23 cellular contexts compared by ENCODE assay signal in genomic region chr2:220396287-220396686, GRCh38.
A peak's percentile ranks its signal among the peaks of the same experiment; 100 is the strongest.
DNase-seq lines count a peak whose midpoint lies in the region; ATAC-seq, FAIRE-seq and TF ChIP-seq lines count a peak whose summit lies in the region.
"Had no signal": no experiment of that assay in that cellular context is flagged by ENCODE, and none has a peak within 500 bp of the region (broad histone marks: within the 10 kb centered on the region; RNA-seq: fewer than 3 reads in every experiment).

No MANE protein-coding gene starts in this region.

- H3K36me3 Mint-ChIP-seq in activated CD8-positive, alpha-beta T cell treated with anti-CD3 and anti-CD28 coated beads for 36 hours (ENCODE audit: low read depth): no peaks in the 10 kb centered on the region
- H3K36me3 Mint-ChIP-seq: activated naive CD4-positive, alpha-beta T cell treated with anti-CD3 and anti-CD28 coated beads, Interleukin-2, amount 50 U/mL, for 72 hours had no signal

- H3K4me1 ChIP-seq in right cardiac atrium (ENCODE audit: control insufficient read depth, insufficient read depth, low read length): no peaks in the 10 kb centered on the region
- H3K4me1 ChIP-seq in small intestine (ENCODE audit: control insufficient read depth in 2 of 2, insufficient read depth in 1 of 2, low read depth in 1 of 2, low read length in 1 of 2): no peaks in the 10 kb centered on the region
- H3K4me1 ChIP-seq: esophagus muscularis mucosa, neural progenitor cell, upper lobe of right lung had no signal

- DNase-seq in AG08395 (ENCODE audit: low spot score): peak; percentile 10
- peak; percentile 38 for DNase-seq in LHCN-M2 (ENCODE audit: low read depth)
- peak; percentile 29 for DNase-seq in bronchial epithelial cell (ENCODE audit: low read depth)
- no peak for DNase-seq in right cardiac atrium
- DNase-seq in stimulated activated naive CD8-positive, alpha-beta T cell treated with anti-CD3 and anti-CD28 coated beads, Interleukin-15, Interleukin-2, amounts not matched to agents 100 U/mL and 50 U/mL, for 24 hours: no peak
- no peak for DNase-seq in small intestine
- no peak for DNase-seq in activated CD8-positive, alpha-beta T cell treated with anti-CD3 and anti-CD28 coated beads for 36 hours
- DNase-seq: activated CD8-positive, alpha-beta T cell treated with anti-CD3 and anti-CD28 coated beads, Interleukin-2, amount 10 ng/mL, durations not matched to agents 7 days and 5 days; activated T-cell treated with anti-CD3 and anti-CD28 coated beads, Interleukin-2, amount 50 U/mL, for 72 hours; caudate nucleus; H9; midbrain; NCI-H1930; NCI-H510A; retina; stimulated activated naive CD4-positive, alpha-beta T cell treated with Interleukin-2 at 50 U/mL for 16 hours; upper lobe of right lung had no signal

- H3K27ac ChIP-seq in right cardiac atrium (ENCODE audit: low read length): no peak overlapping the region
- no peak overlapping the region for H3K27ac ChIP-seq in small intestine (ENCODE audit: low read depth in 1 of 2, low read length in 1 of 2)
- H3K27ac ChIP-seq: esophagus muscularis mucosa, neural progenitor cell, upper lobe of right lung, VCaP had no signal

- CTCF ChIA-PET in activated CD8-positive, alpha-beta T cell treated with anti-CD3 and anti-CD28 coated beads for 36 hours (lab: Charles Lee): no interaction called here

- ATAC-seq in right cardiac atrium (peak; percentile 50 to 52), GM18511 (IDR thresholded peaks at IDR 0.05; ENCODE audit: unreplicated experiment) (no peak)
- no peak for ATAC-seq in stimulated activated naive CD8-positive, alpha-beta T cell treated with anti-CD3 and anti-CD28 coated beads, Interleukin-15, Interleukin-2, amounts not matched to agents 100 U/mL and 50 U/mL, for 24 hours
- no peak for ATAC-seq in activated CD8-positive, alpha-beta T cell treated with anti-CD3 and anti-CD28 coated beads for 36 hours
- ATAC-seq: activated CD8-positive, alpha-beta T cell treated with anti-CD3 and anti-CD28 coated beads, Interleukin-2, amount 10 ng/mL, durations not matched to agents 7 days and 5 days; activated naive CD4-positive, alpha-beta T cell treated with anti-CD3 and anti-CD28 coated beads, Interleukin-2, amount 50 U/mL, for 72 hours; activated T-cell treated with anti-CD3 and anti-CD28 coated beads, Interleukin-2, amount 50 U/mL, for 72 hours; upper lobe of right lung had no signal

- H3K27me3 ChIP-seq in bronchial epithelial cell (ENCODE audit: control insufficient read depth, insufficient read depth, low read length) (no peaks in the 10 kb centered on the region), right cardiac atrium (ENCODE audit: control insufficient read depth, insufficient read depth) (no peaks in the 10 kb centered on the region), small intestine (ENCODE audit: control insufficient read depth in 2 of 2, insufficient read depth in 2 of 2, low read length in 2 of 2) (no peaks in the 10 kb centered on the region)
- H3K27me3 ChIP-seq: esophagus muscularis mucosa, neural progenitor cell, upper lobe of right lung had no signal

- no peaks in the 10 kb centered on the region for H3K4me1 Mint-ChIP-seq in activated CD8-positive, alpha-beta T cell treated with anti-CD3 and anti-CD28 coated beads for 36 hours (ENCODE audit: low read depth)
- H3K4me1 Mint-ChIP-seq: H9, neural progenitor cell had no signal

- no peaks in the 10 kb centered on the region for H3K36me3 ChIP-seq in bronchial epithelial cell (ENCODE audit: control insufficient read depth, insufficient read depth, low read length)
- H3K36me3 ChIP-seq in small intestine (ENCODE audit: control insufficient read depth in 2 of 2, insufficient read depth in 2 of 2, low read length in 2 of 2): no peaks in the 10 kb centered on the region
- H3K36me3 ChIP-seq: esophagus muscularis mucosa, neural progenitor cell, upper lobe of right lung had no signal

- no peak overlapping the region for H3K4me3 Mint-ChIP-seq in activated CD8-positive, alpha-beta T cell treated with anti-CD3 and anti-CD28 coated beads for 36 hours
- H3K4me3 Mint-ChIP-seq: activated CD8-positive, alpha-beta T cell treated with anti-CD3 and anti-CD28 coated beads, Interleukin-2, amount 10 ng/mL, durations not matched to agents 7 days and 5 days; activated T-cell treated with anti-CD3 and anti-CD28 coated beads, Interleukin-2, amount 50 U/mL, for 72 hours; H9; neural progenitor cell; T-helper 1 cell treated with Interleukin-12 subunit alpha and Interleukin-12 subunit beta and Interleukin-4 antibody, amounts not matched to agents 30 μg/mL and 1 μg/mL, for 36 hours had no signal

- 35% methylated on average over 4 of the region's 4 CpGs for WGBS in right cardiac atrium
- 51 to 61% (median 59%) methylated on average over 4 of the region's 4 CpGs for WGBS in small intestine, 3 donors

- POLR2A ChIA-PET in activated CD8-positive, alpha-beta T cell treated with anti-CD3 and anti-CD28 coated beads for 36 hours (lab: Charles Lee): no interaction called here

- no peak overlapping the region for H3K27ac Mint-ChIP-seq in activated CD8-positive, alpha-beta T cell treated with anti-CD3 and anti-CD28 coated beads for 36 hours
- H3K27ac Mint-ChIP-seq: activated CD8-positive, alpha-beta T cell treated with anti-CD3 and anti-CD28 coated beads, Interleukin-2, amount 10 ng/mL, durations not matched to agents 7 days and 5 days; activated naive CD4-positive, alpha-beta T cell treated with anti-CD3 and anti-CD28 coated beads, Interleukin-2, amount 50 U/mL, for 72 hours; activated T-cell treated with anti-CD3 and anti-CD28 coated beads, Interleukin-2, amount 50 U/mL, for 72 hours; H9; neural progenitor cell; T-helper 1 cell treated with Interleukin-12 subunit alpha and Interleukin-12 subunit beta and Interleukin-4 antibody, amounts not matched to agents 30 μg/mL and 1 μg/mL, for 36 hours had no signal

- no peak for TF ChIP-seq CTCF in bronchial epithelial cell (IDR thresholded peaks at IDR 0.05; ENCODE audit: insufficient read depth, low read length, severe bottlenecking)
- no peak for TF ChIP-seq CTCF in activated CD8-positive, alpha-beta T cell treated with anti-CD3 and anti-CD28 coated beads for 36 hours (IDR thresholded peaks at IDR 0.05)

- peaks cover 2% of the 10 kb centered on the region for H3K9me3 Mint-ChIP-seq in activated CD8-positive, alpha-beta T cell treated with anti-CD3 and anti-CD28 coated beads for 36 hours

- FAIRE-seq in bronchial epithelial cell (lab: Jason Lieb, UNC) (no peak), small intestine (lab: Jason Lieb, UNC) (no peak)

- H3K27me3 Mint-ChIP-seq in activated CD8-positive, alpha-beta T cell treated with anti-CD3 and anti-CD28 coated beads for 36 hours: no peaks in the 10 kb centered on the region

- intact Hi-C loops in right cardiac atrium (cut with DNase I): no loop called here
- intact Hi-C loops in activated CD8-positive, alpha-beta T cell treated with anti-CD3 and anti-CD28 coated beads for 36 hours (cut with micrococcal nuclease): no loop called here

- no peak overlapping the region for H3K4me3 ChIP-seq in bronchial epithelial cell (ENCODE audit: low read depth, low read length)
- H3K4me3 ChIP-seq in right cardiac atrium (ENCODE audit: low read length): no peak overlapping the region
- no peak overlapping the region for H3K4me3 ChIP-seq in small intestine (ENCODE audit: low read depth in 1 of 2, low read length in 2 of 2)
- H3K4me3 ChIP-seq: esophagus muscularis mucosa, neural progenitor cell, upper lobe of right lung had no signal

- no peaks in the 10 kb centered on the region for H3K9me3 ChIP-seq in right cardiac atrium (ENCODE audit: control insufficient read depth, low read length)
- no peaks in the 10 kb centered on the region for H3K9me3 ChIP-seq in small intestine (ENCODE audit: control insufficient read depth, low read depth)
- H3K9me3 ChIP-seq: upper lobe of right lung had no signal

Comparison
In these comparisons a context has a peak if more than half of its experiments do, and no peak if none do; other contexts are left out.
1. DNase-seq: peak in AG08395 (single experiment), LHCN-M2 (single experiment) and bronchial epithelial cell (single experiment); none in right cardiac atrium (0 of 3), stimulated activated naive CD8-positive, alpha-beta T cell treated with anti-CD3 and anti-CD28 coated beads, Interleukin-15, Interleukin-2, amounts not matched to agents 100 U/mL and 50 U/mL, for 24 hours (single experiment), small intestine (single experiment) and activated CD8-positive, alpha-beta T cell treated with anti-CD3 and anti-CD28 coated beads for 36 hours (single experiment).
2. ATAC-seq: peak in right cardiac atrium (2 of 2); none in GM18511 (single experiment), stimulated activated naive CD8-positive, alpha-beta T cell treated with anti-CD3 and anti-CD28 coated beads, Interleukin-15, Interleukin-2, amounts not matched to agents 100 U/mL and 50 U/mL, for 24 hours (single experiment) and activated CD8-positive, alpha-beta T cell treated with anti-CD3 and anti-CD28 coated beads for 36 hours (single experiment).